Comparison of ENCODE assay signal across 18 cellular contexts in genomic region chr9:91102269-91102668, GRCh38.
A peak's percentile ranks its signal among the peaks of the same experiment; 100 is the strongest.
DNase-seq lines count a peak whose midpoint lies in the region; ATAC-seq and TF ChIP-seq lines count a peak whose summit lies in the region.
"Had no signal": no experiment of that assay in that cellular context is flagged by ENCODE, and none has a peak within 500 bp of the region (broad histone marks: within the 10 kb centered on the region; RNA-seq: fewer than 3 reads in every experiment).

No MANE protein-coding gene starts in this region.

- no peaks in the 10 kb centered on the region for H3K9me3 Mint-ChIP-seq in activated CD4-positive, alpha-beta T cell treated with anti-CD3 and anti-CD28 coated beads for 36 hours (ENCODE audit: low read depth)
- no peaks in the 10 kb centered on the region for H3K9me3 Mint-ChIP-seq in activated CD8-positive, alpha-beta T cell treated with anti-CD3 and anti-CD28 coated beads for 36 hours
- H3K9me3 Mint-ChIP-seq: activated naive CD4-positive, alpha-beta T cell treated with anti-CD3 and anti-CD28 coated beads, Interleukin-2, amount 50 U/mL, for 24 hours; brain; HFFc6; neural progenitor cell had no signal

- peaks cover 0 to 11% (median 0%) of the 10 kb centered on the region in 11 experiments; a peak in 3 of 22 replicates for H3K27me3 ChIP-seq in BLaER1 treated with 17β-estradiol and CSF1 and Interleukin-3, amounts not matched to agents 10 nM and 100 nM
- H3K27me3 ChIP-seq in suprapubic skin, result no peaks in the 10 kb centered on the region
- H3K27me3 ChIP-seq: neural progenitor cell, transverse colon had no signal

- H3K4me2 ChIP-seq in BLaER1 treated with 17β-estradiol and CSF1 and Interleukin-3, amounts not matched to agents 10 nM and 100 nM, result peak overlapping the region; percentile 85 to 97 (median 93)
- H3K4me2 ChIP-seq: neural progenitor cell, SK-N-SH had no signal

- no peak for ATAC-seq in activated CD4-positive, alpha-beta T cell treated with anti-CD3 and anti-CD28 coated beads for 36 hours
- no peak for ATAC-seq in activated CD8-positive, alpha-beta T cell treated with anti-CD3 and anti-CD28 coated beads for 36 hours
- ATAC-seq in HG03196 (IDR thresholded peaks at IDR 0.05; ENCODE audit: unreplicated experiment), result no peak

- no peak for TF ChIP-seq POLR2A in suprapubic skin (IDR thresholded peaks at IDR 0.05)

- peak overlapping the region in 5 of 11 experiments; percentile 68 to 89 (median 81); a peak in 10 of 22 replicates for H3K9ac ChIP-seq in BLaER1 treated with 17β-estradiol and CSF1 and Interleukin-3, amounts not matched to agents 10 nM and 100 nM
- H3K9ac ChIP-seq: neural progenitor cell, SK-N-SH had no signal

- H4K20me1 ChIP-seq in BLaER1 treated with 17β-estradiol and CSF1 and Interleukin-3, amounts not matched to agents 10 nM and 100 nM, result no peaks in the 10 kb centered on the region

- CTCF ChIA-PET in activated CD4-positive, alpha-beta T cell treated with anti-CD3 and anti-CD28 coated beads for 36 hours (lab: Charles Lee), result interaction anchor here (0.6 to 1.8 kb wide), 9 partner anchors 9 to 187 kb away, joined by 3 to 9 read pairs (median 3); no protein-coding TSS in a partner anchor
- CTCF ChIA-PET in activated CD8-positive, alpha-beta T cell treated with anti-CD3 and anti-CD28 coated beads for 36 hours (lab: Charles Lee), result interaction anchor here (1.2 to 3.0 kb wide), 4 partner anchors 16 to 48 kb away, joined by 5 to 22 read pairs (median 5); no protein-coding TSS in a partner anchor

- H3K4me1 Mint-ChIP-seq in activated CD4-positive, alpha-beta T cell treated with anti-CD3 and anti-CD28 coated beads for 36 hours, result peaks cover 64% of the 10 kb centered on the region
- peaks cover 58% of the 10 kb centered on the region for H3K4me1 Mint-ChIP-seq in activated CD8-positive, alpha-beta T cell treated with anti-CD3 and anti-CD28 coated beads for 36 hours (ENCODE audit: low read depth)

- peaks cover 0 to 9% (median 0%) of the 10 kb centered on the region in 11 experiments; a peak in 1 of 22 replicates for H3K36me3 ChIP-seq in BLaER1 treated with 17β-estradiol and CSF1 and Interleukin-3, amounts not matched to agents 10 nM and 100 nM
- H3K36me3 ChIP-seq in suprapubic skin, result no peaks in the 10 kb centered on the region
- H3K36me3 ChIP-seq: neural progenitor cell, transverse colon had no signal

- peaks cover 0 to 9% (median 2%) of the 10 kb centered on the region in 11 experiments; a peak in 5 of 22 replicates for H3K9me3 ChIP-seq in BLaER1 treated with 17β-estradiol and CSF1 and Interleukin-3, amounts not matched to agents 10 nM and 100 nM (replicated peaks in 1 of 11)
- H3K9me3 ChIP-seq in suprapubic skin, result no peaks in the 10 kb centered on the region
- H3K9me3 ChIP-seq: SK-N-SH, transverse colon had no signal

- H3K4me3 ChIP-seq in BLaER1 treated with 17β-estradiol and CSF1 and Interleukin-3, amounts not matched to agents 10 nM and 100 nM, result no peak overlapping the region; a peak in 1 of 20 replicates
- no peak overlapping the region for H3K4me3 ChIP-seq in suprapubic skin
- H3K4me3 ChIP-seq: neural progenitor cell, transverse colon had no signal

- H3K27ac Mint-ChIP-seq in activated CD4-positive, alpha-beta T cell treated with anti-CD3 and anti-CD28 coated beads for 36 hours, result peak overlapping the region; percentile 97
- H3K27ac Mint-ChIP-seq in activated CD8-positive, alpha-beta T cell treated with anti-CD3 and anti-CD28 coated beads for 36 hours, result peak overlapping the region; percentile 95
- H3K27ac Mint-ChIP-seq: HFFc6 had no signal

- intact Hi-C loops in activated CD4-positive, alpha-beta T cell treated with anti-CD3 and anti-CD28 coated beads for 36 hours (cut with DNase I, micrococcal nuclease), result loop anchor here in 1 of 2 experiments (1.0 kb wide), 1 partner anchor 29 kb away; no protein-coding TSS in a partner anchor
- intact Hi-C loops in activated CD8-positive, alpha-beta T cell treated with anti-CD3 and anti-CD28 coated beads for 36 hours (cut with micrococcal nuclease), result loop anchor here (1.0 to 5.0 kb wide), 2 partner anchors 45 to 91 kb away; no protein-coding TSS in a partner anchor

- H3K36me3 Mint-ChIP-seq in activated CD4-positive, alpha-beta T cell treated with anti-CD3 and anti-CD28 coated beads for 36 hours (ENCODE audit: low read depth), result peaks cover 9% of the 10 kb centered on the region
- peaks cover 2% of the 10 kb centered on the region for H3K36me3 Mint-ChIP-seq in activated CD8-positive, alpha-beta T cell treated with anti-CD3 and anti-CD28 coated beads for 36 hours (ENCODE audit: low read depth)
- H3K36me3 Mint-ChIP-seq: activated naive CD4-positive, alpha-beta T cell treated with anti-CD3 and anti-CD28 coated beads, Interleukin-2, amount 50 U/mL, for 24 hours; brain; neural progenitor cell had no signal

- peaks cover 2% of the 10 kb centered on the region for H3K27me3 Mint-ChIP-seq in activated CD4-positive, alpha-beta T cell treated with anti-CD3 and anti-CD28 coated beads for 36 hours
- H3K27me3 Mint-ChIP-seq in activated CD8-positive, alpha-beta T cell treated with anti-CD3 and anti-CD28 coated beads for 36 hours, result peaks cover 3% of the 10 kb centered on the region
- H3K27me3 Mint-ChIP-seq: brain had no signal

- peak overlapping the region; percentile 81 for H3K4me3 Mint-ChIP-seq in activated CD4-positive, alpha-beta T cell treated with anti-CD3 and anti-CD28 coated beads for 36 hours
- H3K4me3 Mint-ChIP-seq in activated CD8-positive, alpha-beta T cell treated with anti-CD3 and anti-CD28 coated beads for 36 hours, result peak overlapping the region; percentile 79
- H3K4me3 Mint-ChIP-seq: brain, HFFc6, neural progenitor cell had no signal

- H3K27ac ChIP-seq in BLaER1 treated with 17β-estradiol and CSF1 and Interleukin-3, amounts not matched to agents 10 nM and 100 nM, result peak overlapping the region in 9 of 11 experiments; percentile 81 to 99 (median 88); a peak in 17 of 22 replicates
- no peak overlapping the region for H3K27ac ChIP-seq in suprapubic skin
- H3K27ac ChIP-seq: neural progenitor cell, transverse colon had no signal

- TF ChIP-seq EP300 in suprapubic skin (IDR thresholded peaks at IDR 0.05), result no peak

- POLR2A ChIA-PET in activated CD4-positive, alpha-beta T cell treated with anti-CD3 and anti-CD28 coated beads for 36 hours (lab: Charles Lee), result interaction anchor here (0.5 to 4.3 kb wide), 7 partner anchors 28 to 256 kb away, joined by 3 to 56 read pairs (median 9); no protein-coding TSS in a partner anchor
- POLR2A ChIA-PET in activated CD8-positive, alpha-beta T cell treated with anti-CD3 and anti-CD28 coated beads for 36 hours (lab: Charles Lee), result interaction anchor here (0.8 to 5.9 kb wide), 10 partner anchors 29 to 323 kb away, joined by 3 to 64 read pairs (median 3); no protein-coding TSS in a partner anchor

- DNase-seq in activated CD4-positive, alpha-beta T cell treated with anti-CD3 and anti-CD28 coated beads for 36 hours, result no peak
- DNase-seq in activated CD4-positive, alpha-beta T cell treated with anti-CD3 and anti-CD28 coated beads for 4 hours, result no peak
- no peak for DNase-seq in activated CD8-positive, alpha-beta T cell treated with anti-CD3 and anti-CD28 coated beads for 36 hours
- DNase-seq in iPS-NIHi7 (ENCODE audit: extremely low spot score), result peak; percentile 2
- no peak for DNase-seq in suprapubic skin (ENCODE audit: low spot score in 2 of 2)
- no peak for DNase-seq in NOMO-1 (lab: John Stamatoyannopoulos, UW; ENCODE audit: unreplicated experiment in 2 of 2)
- DNase-seq: C1 segment of cervical spinal cord, dermis blood vessel endothelial cell, HFFc6, left cardiac atrium, NCI-H1436, SK-N-SH had no signal

- TF ChIP-seq CTCF in activated CD8-positive, alpha-beta T cell treated with anti-CD3 and anti-CD28 coated beads for 36 hours (IDR thresholded peaks at IDR 0.05), result no peak
- TF ChIP-seq CTCF in suprapubic skin (IDR thresholded peaks at IDR 0.05), result no peak

- peaks cover 46 to 75% (median 54%) of the 10 kb centered on the region in 10 experiments for H3K4me1 ChIP-seq in BLaER1 treated with 17β-estradiol and CSF1 and Interleukin-3, amounts not matched to agents 10 nM and 100 nM
- peaks cover 37% of the 10 kb centered on the region for H3K4me1 ChIP-seq in suprapubic skin
- H3K4me1 ChIP-seq: neural progenitor cell had no signal
